12 cellular contexts compared by ENCODE assay signal in the genomic region with DNA sequence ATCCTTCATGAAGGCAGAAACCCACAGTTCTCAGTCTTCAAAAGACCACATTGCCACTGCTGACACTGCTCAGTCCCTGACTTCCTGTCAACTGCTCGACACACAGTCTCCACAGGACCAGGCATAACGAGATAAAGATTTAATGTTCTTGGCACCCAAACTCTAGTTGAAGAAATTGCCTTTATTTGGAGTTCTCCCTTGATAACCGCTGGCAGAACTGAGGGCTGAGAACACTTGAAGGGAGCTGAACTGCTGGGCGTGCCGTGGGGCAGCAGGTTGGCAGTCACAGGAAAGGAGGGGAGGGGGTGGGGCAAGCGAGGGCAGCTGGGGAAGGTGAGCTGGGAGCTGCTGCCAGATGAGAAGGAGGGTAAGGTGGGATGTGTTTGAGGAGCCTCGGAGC. TPM values are rescaled to one million over a fixed set of nuclear protein-coding genes. Genes with fewer than 3 reads are reported as not detected.
DNase-seq lines count a peak whose midpoint lies in the region; ATAC-seq, FAIRE-seq and TF ChIP-seq lines count a peak whose summit lies in the region.
"Had no signal": no experiment of that assay in that cellular context is flagged by ENCODE, and none has a peak within 500 bp of the region (broad histone marks: within the 10 kb centered on the region; RNA-seq: fewer than 3 reads in every experiment).

No MANE protein-coding gene starts in this region.

- intact Hi-C loops in pancreas (cut with DNase I) = loop anchor here (5.0 to 10.0 kb wide), 2 partner anchors 128 to 130 kb away; no protein-coding TSS in a partner anchor

- H3K4me1 ChIP-seq in pancreas = peaks cover 0 to 4% (median 0%) of the 10 kb centered on the region in 3 donors
- no peaks in the 10 kb centered on the region for H3K4me1 ChIP-seq in gastroesophageal sphincter

- TF ChIP-seq POLR2A in gastroesophageal sphincter (IDR thresholded peaks at IDR 0.05) = no peak

- 40 to 43% methylated on average over 7 of the region's 7 CpGs for WGBS in pancreas, 2 donors
- WGBS in gastroesophageal sphincter (ENCODE audit: low coverage in 1 of 2), 2 donors = 73 to 78% methylated on average over 1 to 3 of the region's 7 CpGs

- no peak overlapping the region for H3K4me3 ChIP-seq in pancreas
- no peak overlapping the region for H3K4me3 ChIP-seq in gastroesophageal sphincter
- H3K4me3 ChIP-seq in H7 (ENCODE audit: insufficient read depth, low read depth, low read length) = no peak overlapping the region

- no peak for TF ChIP-seq CTCF in pancreas (IDR thresholded peaks at IDR 0.05)
- TF ChIP-seq CTCF in gastroesophageal sphincter (IDR thresholded peaks at IDR 0.05) = no peak

- no peak for ATAC-seq in pancreas
- ATAC-seq in gastroesophageal sphincter = no peak
- ATAC-seq in GM18909 (IDR thresholded peaks at IDR 0.05; ENCODE audit: poor library complexity, unreplicated experiment) = no peak

- peak; percentile 50 for DNase-seq in activated CD4-positive, alpha-beta T cell treated with anti-CD3 and anti-CD28 coated beads, Interleukin-2, amount 50 U/mL, for 48 hours
- peak; percentile 7 for DNase-seq in effector CD8-positive, alpha-beta T cell (lab: John Stamatoyannopoulos, UW)
- peak; percentile 18 for DNase-seq in stimulated activated CD8-positive, alpha-beta memory T cell treated with anti-CD3 and anti-CD28 coated beads, Interleukin-4, amount 100 ng/mL, for 24 hours (ENCODE audit: low read depth)
- DNase-seq in pancreas (no peak), H7 (no peak)
- DNase-seq: amniotic stem cell, DMS 273 treated with DMSO at 0.1 percent for 48 hours, NCI-H187 treated with DMSO at 0.1 percent for 48 hours had no signal

- H3K27me3 ChIP-seq in pancreas (no peaks in the 10 kb centered on the region), gastroesophageal sphincter (no peaks in the 10 kb centered on the region), H7 (ENCODE audit: control insufficient read depth, insufficient read depth, low read length) (no peaks in the 10 kb centered on the region)

- no peak for FAIRE-seq in pancreas (lab: Jason Lieb, UNC)

- peaks cover 23% of the 10 kb centered on the region for H3K36me3 ChIP-seq in KOPT-K1 (ENCODE audit: insufficient read depth, low read length)
- no peaks in the 10 kb centered on the region for H3K36me3 ChIP-seq in pancreas
- H3K36me3 ChIP-seq in gastroesophageal sphincter = peaks cover 0 to 8% of the 10 kb centered on the region in 2 donors
- H3K36me3 ChIP-seq in H7 (replicated peaks; ENCODE audit: control insufficient read depth, insufficient read depth, low read length) = peaks cover 2% of the 10 kb centered on the region

- H3K9me3 ChIP-seq in KOPT-K1 (ENCODE audit: insufficient read depth, low read length, poor library complexity, severe bottlenecking) (peaks cover 4% of the 10 kb centered on the region), pancreas (no peaks in the 10 kb centered on the region), gastroesophageal sphincter (no peaks in the 10 kb centered on the region)

- no peak for TF ChIP-seq EP300 in gastroesophageal sphincter (IDR thresholded peaks at IDR 0.05)

- H3K27ac ChIP-seq in KOPT-K1 (ENCODE audit: low read depth, low read length, poor library complexity, severe bottlenecking) = peak overlapping the region; percentile 69
- no peak overlapping the region for H3K27ac ChIP-seq in pancreas
- no peak overlapping the region for H3K27ac ChIP-seq in gastroesophageal sphincter

RNA-seq across cellular contexts. Expression of gene HENMT1, which starts 15.9 kb away (rescaled TPM):
- total RNA-seq in pancreas (1 to 10 TPM in 3 of 6 donors, under 1 TPM in 3; 0.42 to 2.6 (median 1.1) TPM), gastroesophageal sphincter (1 to 10 TPM; 2.5 to 3.6 (median 2.9) TPM)
- polyA plus RNA-seq in pancreas = 1 to 10 TPM in 1 of 2 donors, under 1 TPM in 1; 0.65 to 5.5 TPM
- 17.5 and 18.0 TPM in 2 replicates for total RNA-seq in H7 (2014; rRNA removed; shearing (Covaris generic))
- total RNA-seq: SK-MEL-5 had no signal

RNA-seq across cellular contexts. Expression of gene PRPF38B, which starts 47.1 kb away (rescaled TPM):
- 10 to 100 TPM; 11.2 to 21.3 (median 17.6) TPM for total RNA-seq in pancreas
- 10 to 100 TPM; 36.3 to 48.6 TPM for polyA plus RNA-seq in pancreas
- 10 to 100 TPM; 15.2 to 37.0 (median 24.5) TPM for total RNA-seq in gastroesophageal sphincter
- 31.9 and 41.3 TPM in 2 replicates for total RNA-seq in H7 (2014; rRNA removed; shearing (Covaris generic))

Comparison
In these comparisons a context has a peak if more than half of its experiments do, and no peak if none do; other contexts are left out.
1. DNase-seq: peak in activated CD4-positive, alpha-beta T cell treated with anti-CD3 and anti-CD28 coated beads, Interleukin-2, amount 50 U/mL, for 48 hours (2 of 2), effector CD8-positive, alpha-beta T cell (single experiment) and stimulated activated CD8-positive, alpha-beta memory T cell treated with anti-CD3 and anti-CD28 coated beads, Interleukin-4, amount 100 ng/mL, for 24 hours (single experiment); none in pancreas (0 of 6) and H7 (single experiment).